In the genomic region with DNA sequence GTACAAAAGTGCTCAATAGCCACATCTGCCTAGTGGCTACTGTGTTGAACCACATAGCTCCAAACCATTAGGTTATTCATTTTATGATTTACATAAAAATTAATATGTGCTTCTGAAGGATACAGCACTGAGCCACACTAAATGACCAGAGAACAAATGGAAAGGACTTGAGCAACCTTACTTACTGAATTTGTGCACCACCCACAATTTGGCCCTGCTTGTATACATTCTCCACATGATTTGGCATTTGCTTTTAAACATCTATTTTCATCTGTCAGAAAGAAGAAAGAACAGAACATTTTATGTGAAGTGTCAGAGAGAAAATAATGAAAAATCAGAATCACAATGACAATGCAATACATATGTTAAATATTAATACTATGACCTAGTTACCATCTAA, we compare ENCODE assay signal across 26 cellular contexts.
"Had no signal": no experiment of that assay in that cellular context is flagged by ENCODE, and none has a peak within 500 bp of the region (broad histone marks: within the 10 kb centered on the region; RNA-seq: fewer than 3 reads in every experiment).

No MANE protein-coding gene starts in this region.

- H3K27ac ChIP-seq: brain microvascular endothelial cell, hepatocyte, left ventricle myocardium inferior, testis, vagina, VCaP had no signal

- DNase-seq: activated CD4-positive, alpha-beta T cell treated with anti-CD3 and anti-CD28 coated beads, Interleukin-2, amount 10 ng/mL, durations not matched to agents 7 days and 5 days; activated CD8-positive, alpha-beta memory T cell treated with anti-CD3 and anti-CD28 coated beads, Interleukin-2, amount 10 ng/mL, durations not matched to agents 7 days and 5 days; activated CD8-positive, alpha-beta T cell treated with anti-CD3 and anti-CD28 coated beads for 36 hours; activated gamma-delta T cell treated with Interleukin-2 at 50 U/mL for 16 hours; activated T-cell treated with anti-CD3 and anti-CD28 coated beads for 4 hours; anterior cingulate cortex; brain microvascular endothelial cell; caudate nucleus; effector CD4-positive, alpha-beta T cell; erythroblast; glutamatergic neuron; kidney glomerular epithelial cell; left ventricle myocardium inferior; mammary epithelial cell; midbrain; natural killer cell; stimulated activated CD4-positive, alpha-beta T cell treated with anti-CD3 and anti-CD28 coated beads, Interleukin-2, amount 100 ng/mL, for 48 hours; stimulated activated CD8-positive, alpha-beta memory T cell treated with anti-CD3 and anti-CD28 coated beads, Interleukin-4, amount 100 ng/mL, for 48 hours; stimulated activated naive CD4-positive, alpha-beta T cell; testis; trophoblast cell had no signal

- H2AFZ ChIP-seq: hepatocyte had no signal

- FAIRE-seq: endometrium had no signal

- H3K9me3 ChIP-seq: left ventricle myocardium inferior, testis, vagina had no signal

- H3K4me3 ChIP-seq: hepatocyte, left ventricle myocardium inferior, testis, vagina had no signal

- H3K27me3 ChIP-seq: brain microvascular endothelial cell, hepatocyte, testis, vagina had no signal

- H3K4me1 ChIP-seq: testis had no signal

- ATAC-seq: activated CD8-positive, alpha-beta memory T cell treated with anti-CD3 and anti-CD28 coated beads, Interleukin-2, amount 10 ng/mL, durations not matched to agents 7 days and 5 days; activated CD8-positive, alpha-beta T cell treated with anti-CD3 and anti-CD28 coated beads for 36 hours; natural killer cell; sciatic nerve had no signal

- H3K4me2 ChIP-seq: hepatocyte had no signal
